ENCODE assay signal across 2 cellular contexts in genomic region chr12:109608270-109608669, GRCh38.
TF ChIP-seq lines count a peak whose summit lies in the region.

No MANE protein-coding gene starts in this region.

TF ChIP-seq in SK-N-SH, 30 proteins besides CTCF, POLR2A, EP300 and RAD21 (continued from another document):
- TF ChIP-seq IRF3 (IDR thresholded peaks at IDR 0.05; ENCODE audit: low read depth, low read length), result no peak
- no peak for TF ChIP-seq SIN3A (IDR thresholded peaks at IDR 0.05; ENCODE audit: borderline replicate concordance, low read depth, low read length)

TF ChIP-seq in SK-N-SH treated with all-trans-retinoic acid at 6 μM for 48 hours, 23 proteins besides CTCF, POLR2A, EP300 and RAD21 (continued from another document):
- no peak for TF ChIP-seq SNAI2 (CRISPR knock-in tag; IDR thresholded peaks at IDR 0.05)
- TF ChIP-seq CREB5 (CRISPR knock-in tag; IDR thresholded peaks at IDR 0.05; ENCODE audit: low read depth), result no peak
- TF ChIP-seq TOX (CRISPR knock-in tag; IDR thresholded peaks at IDR 0.05; ENCODE audit: borderline replicate concordance), result no peak
- TF ChIP-seq ZNF8 (CRISPR knock-in tag; IDR thresholded peaks at IDR 0.05), result no peak
- no peak for TF ChIP-seq RARB (CRISPR knock-in tag; IDR thresholded peaks at IDR 0.05)
- TF ChIP-seq ZNF565 (CRISPR knock-in tag; conservative IDR thresholded peaks at IDR 0.05; ENCODE audit: low read depth), result no peak
- TF ChIP-seq BACH2 (CRISPR knock-in tag; IDR thresholded peaks at IDR 0.05; ENCODE audit: borderline replicate concordance), result no peak
